18 cellular contexts compared by ENCODE assay signal in the genomic region with DNA sequence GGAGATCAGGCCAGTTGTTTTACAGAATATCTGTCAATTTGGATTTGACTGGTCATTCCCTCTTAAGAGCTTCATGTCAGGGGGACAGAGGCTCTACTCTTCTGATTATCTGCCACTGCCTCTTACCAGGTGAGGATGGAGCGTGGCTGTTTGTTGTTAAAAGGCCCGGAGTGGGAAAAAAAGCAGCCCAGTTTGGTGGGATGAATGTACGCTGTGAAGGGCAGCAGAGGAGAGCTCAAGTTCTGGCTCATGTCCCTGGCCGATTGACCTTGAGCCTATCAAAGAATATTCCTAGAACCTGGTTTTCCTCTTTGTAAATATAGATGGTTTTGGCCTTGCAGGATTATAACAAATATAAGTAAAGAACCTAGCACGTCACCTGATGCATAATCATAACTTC. TPM values are rescaled to one million over a fixed set of nuclear protein-coding genes. Genes with fewer than 3 reads are reported as not detected.
DNase-seq lines count a peak whose midpoint lies in the region; ATAC-seq and TF ChIP-seq lines count a peak whose summit lies in the region.
"Had no signal": no experiment of that assay in that cellular context is flagged by ENCODE, and none has a peak within 500 bp of the region (broad histone marks: within the 10 kb centered on the region; RNA-seq: fewer than 3 reads in every experiment).

No MANE protein-coding gene starts in this region.

- H3K36me3 ChIP-seq in mesendoderm (ENCODE audit: control insufficient read depth, insufficient read depth, low read length), result no peaks in the 10 kb centered on the region

- no peak overlapping the region for H3K9ac ChIP-seq in mesendoderm (ENCODE audit: low read length)

- ATAC-seq in activated CD8-positive, alpha-beta memory T cell treated with anti-CD3 and anti-CD28 coated beads, Interleukin-2, amount 10 ng/mL, durations not matched to agents 7 days and 5 days, result no peak
- ATAC-seq in HG03175 (IDR thresholded peaks at IDR 0.05; ENCODE audit: unreplicated experiment), result no peak
- ATAC-seq: A549, GM23338 had no signal

- no peak overlapping the region for H3K27ac ChIP-seq in mesendoderm (ENCODE audit: low read depth, low read length)
- H3K27ac ChIP-seq: 22Rv1, A549, C4-2B had no signal

- DNase-seq in activated CD8-positive, alpha-beta memory T cell treated with anti-CD3 and anti-CD28 coated beads, Interleukin-2, amount 10 ng/mL, durations not matched to agents 7 days and 5 days, result peak; percentile 16
- DNase-seq in activated CD8-positive, alpha-beta memory T cell treated with anti-CD3 and anti-CD28 coated beads, Interleukin-2, amount 50 U/mL, for 4 hours, result no peak
- no peak for DNase-seq in mesendoderm
- DNase-seq in type B pancreatic cell (ENCODE audit: extremely low spot score, unreplicated experiment), result peak; percentile 4
- DNase-seq in NCI-H1436 (lab: John Stamatoyannopoulos, UW), result no peak
- DNase-seq in activated effector memory CD4-positive, alpha-beta T cell treated with anti-CD3 and anti-CD28 coated beads, Interleukin-2, amount 50 U/mL, for 16 hours, result no peak
- DNase-seq: Caco-2; CD4-positive, alpha-beta T cell; DMS153; DMS79; GDM1; HCEC 1CT had no signal

- CTCF ChIA-PET in activated CD8-positive, alpha-beta memory T cell treated with anti-CD3 and anti-CD28 coated beads, Interleukin-2, amount 10 ng/mL, durations not matched to agents 7 days and 5 days (lab: Charles Lee), result interaction anchor here (5.1 kb wide), 1 partner anchor 173 kb away, joined by 51 read pairs; no protein-coding TSS in a partner anchor

- no peak overlapping the region for H4K5ac ChIP-seq in mesendoderm (ENCODE audit: low read length)

- peaks cover 17% of the 10 kb centered on the region for H3K4me1 ChIP-seq in mesendoderm (ENCODE audit: control insufficient read depth, low read depth, low read length)
- H3K4me1 ChIP-seq: A549, Caco-2 had no signal

- no peaks in the 10 kb centered on the region for H3K4me1 Mint-ChIP-seq in activated CD8-positive, alpha-beta memory T cell treated with anti-CD3 and anti-CD28 coated beads, Interleukin-2, amount 10 ng/mL, durations not matched to agents 7 days and 5 days
- peaks cover 68% of the 10 kb centered on the region for H3K4me1 Mint-ChIP-seq in dendritic cell treated with granulocyte-macrophage colony-stimulating factor and Interleukin-4, amounts not matched to agents 40 ng/mL and 50 ng/mL, for 4 days (ENCODE audit: low read depth)
- peaks cover 16% of the 10 kb centered on the region for H3K4me1 Mint-ChIP-seq in type B pancreatic cell (ENCODE audit: unreplicated experiment)

- H3K4ac ChIP-seq in mesendoderm (ENCODE audit: low read depth, low read length), result no peak overlapping the region

- H3K79me1 ChIP-seq in mesendoderm (ENCODE audit: low read length), result no peaks in the 10 kb centered on the region

- no peak overlapping the region for H2BK5ac ChIP-seq in mesendoderm (ENCODE audit: low read length)

- no peak overlapping the region for H3K56ac ChIP-seq in mesendoderm (ENCODE audit: low read length)

- H3K27me3 ChIP-seq in mesendoderm (ENCODE audit: insufficient read depth, low read length, poor library complexity), result no peaks in the 10 kb centered on the region

- no peaks in the 10 kb centered on the region for H3K9me3 Mint-ChIP-seq in activated CD8-positive, alpha-beta memory T cell treated with anti-CD3 and anti-CD28 coated beads, Interleukin-2, amount 10 ng/mL, durations not matched to agents 7 days and 5 days (ENCODE audit: low read depth)
- H3K9me3 Mint-ChIP-seq in dendritic cell treated with granulocyte-macrophage colony-stimulating factor and Interleukin-4, amounts not matched to agents 40 ng/mL and 50 ng/mL, for 4 days, result no peaks in the 10 kb centered on the region
- no peaks in the 10 kb centered on the region for H3K9me3 Mint-ChIP-seq in type B pancreatic cell
- H3K9me3 Mint-ChIP-seq: CD4-positive, alpha-beta T cell; GM23338 had no signal

- H3K23ac ChIP-seq in mesendoderm (ENCODE audit: low read length), result no peak overlapping the region

- H3K36me3 Mint-ChIP-seq in activated CD8-positive, alpha-beta memory T cell treated with anti-CD3 and anti-CD28 coated beads, Interleukin-2, amount 10 ng/mL, durations not matched to agents 7 days and 5 days, result no peaks in the 10 kb centered on the region
- no peaks in the 10 kb centered on the region for H3K36me3 Mint-ChIP-seq in dendritic cell treated with granulocyte-macrophage colony-stimulating factor and Interleukin-4, amounts not matched to agents 40 ng/mL and 50 ng/mL, for 4 days (ENCODE audit: low read depth)
- H3K36me3 Mint-ChIP-seq in type B pancreatic cell, result no peaks in the 10 kb centered on the region

- H2AK5ac ChIP-seq in mesendoderm (ENCODE audit: low read length), result peak overlapping the region; percentile 20

- H3K18ac ChIP-seq in mesendoderm (ENCODE audit: low read length), result no peak overlapping the region

- H2BK15ac ChIP-seq in mesendoderm (replicated peaks; ENCODE audit: low read depth), result no peak overlapping the region

- WGBS in mesendoderm (ENCODE audit: extremely low coverage, insufficient coverage, low lambda C conversion rate), result no CpG with 5 or more reads among the region's 5 CpGs

- intact Hi-C loops in dendritic cell treated with granulocyte-macrophage colony-stimulating factor and Interleukin-4, amounts not matched to agents 40 ng/mL and 50 ng/mL, for 4 days (cut with micrococcal nuclease), result loop anchor here (2.0 kb wide), 1 partner anchor 15 kb away; no protein-coding TSS in a partner anchor

- no peak overlapping the region for H4K8ac ChIP-seq in mesendoderm (ENCODE audit: low read depth, low read length)

- peaks cover 34% of the 10 kb centered on the region for H3K27me3 Mint-ChIP-seq in activated CD8-positive, alpha-beta memory T cell treated with anti-CD3 and anti-CD28 coated beads, Interleukin-2, amount 10 ng/mL, durations not matched to agents 7 days and 5 days
- H3K27me3 Mint-ChIP-seq in dendritic cell treated with granulocyte-macrophage colony-stimulating factor and Interleukin-4, amounts not matched to agents 40 ng/mL and 50 ng/mL, for 4 days, result no peaks in the 10 kb centered on the region
- H3K27me3 Mint-ChIP-seq in type B pancreatic cell, result peaks cover 2% of the 10 kb centered on the region

- no peaks in the 10 kb centered on the region for H3K79me2 ChIP-seq in mesendoderm (ENCODE audit: control insufficient read depth, insufficient read depth, low read length)

- H3K4me3 Mint-ChIP-seq in activated CD8-positive, alpha-beta memory T cell treated with anti-CD3 and anti-CD28 coated beads, Interleukin-2, amount 10 ng/mL, durations not matched to agents 7 days and 5 days, result no peak overlapping the region
- H3K4me3 Mint-ChIP-seq in dendritic cell treated with granulocyte-macrophage colony-stimulating factor and Interleukin-4, amounts not matched to agents 40 ng/mL and 50 ng/mL, for 4 days, result no peak overlapping the region
- no peak overlapping the region for H3K4me3 Mint-ChIP-seq in type B pancreatic cell
- H3K4me3 Mint-ChIP-seq: CD4-positive, alpha-beta T cell; GM23338 had no signal

- TF ChIP-seq CTCF in type B pancreatic cell (conservative IDR thresholded peaks at IDR 0.05), result no peak

- no peak overlapping the region for H3K4me2 ChIP-seq in mesendoderm (ENCODE audit: low read length)
- H3K4me2 ChIP-seq: A549, GM23338 had no signal

- H2BK120ac ChIP-seq in mesendoderm (ENCODE audit: low read depth, low read length), result no peak overlapping the region

- no peak overlapping the region for H3K27ac Mint-ChIP-seq in activated CD8-positive, alpha-beta memory T cell treated with anti-CD3 and anti-CD28 coated beads, Interleukin-2, amount 10 ng/mL, durations not matched to agents 7 days and 5 days
- H3K27ac Mint-ChIP-seq in dendritic cell treated with granulocyte-macrophage colony-stimulating factor and Interleukin-4, amounts not matched to agents 40 ng/mL and 50 ng/mL, for 4 days, result peak overlapping the region; percentile 55
- no peak overlapping the region for H3K27ac Mint-ChIP-seq in type B pancreatic cell
- H3K27ac Mint-ChIP-seq: CD4-positive, alpha-beta T cell; GM23338 had no signal

- H3K4me3 ChIP-seq in mesendoderm (ENCODE audit: low read length), result no peak overlapping the region
- H3K4me3 ChIP-seq: A549, GM23338 had no signal

RNA-seq across cellular contexts. Expression of gene SHB, which starts 16.3 kb away (rescaled TPM):
- total RNA-seq in activated CD8-positive, alpha-beta memory T cell treated with anti-CD3 and anti-CD28 coated beads, Interleukin-2, amount 10 ng/mL, durations not matched to agents 7 days and 5 days, result 1 to 10 TPM in 1 of 2 experiments, under 1 TPM in 1; 0.23 to 1.1 TPM
- 13.4 TPM for polyA plus RNA-seq in mesendoderm (2013, experiment 1 of 2)
- polyA plus RNA-seq in mesendoderm (2013, experiment 2 of 2), result 13.5 TPM
- total RNA-seq in type B pancreatic cell (ENCODE audit: low replicate concordance), result 14.4 and 20.0 TPM in 2 replicates

Comparison
In these comparisons a context has a peak if more than half of its experiments do, and no peak if none do; other contexts are left out.
1. DNase-seq: peak in activated CD8-positive, alpha-beta memory T cell treated with anti-CD3 and anti-CD28 coated beads, Interleukin-2, amount 10 ng/mL, durations not matched to agents 7 days and 5 days (single experiment) and type B pancreatic cell (single experiment); none in activated CD8-positive, alpha-beta memory T cell treated with anti-CD3 and anti-CD28 coated beads, Interleukin-2, amount 50 U/mL, for 4 hours (single experiment), mesendoderm (single experiment), NCI-H1436 (single experiment) and activated effector memory CD4-positive, alpha-beta T cell treated with anti-CD3 and anti-CD28 coated beads, Interleukin-2, amount 50 U/mL, for 16 hours (single experiment).